In genomic region chr15:77774350-77774749, GRCh38 we compare ENCODE assay signal across 17 cellular contexts.
DNase-seq lines count a peak whose midpoint lies in the region; FAIRE-seq and TF ChIP-seq lines count a peak whose summit lies in the region.
"Had no signal": no experiment of that assay in that cellular context is flagged by ENCODE, and none has a peak within 500 bp of the region (broad histone marks: within the 10 kb centered on the region; RNA-seq: fewer than 3 reads in every experiment).

No MANE protein-coding gene starts in this region.

- in situ Hi-C loops in GM13976 (cut with MboI; ENCODE audit: low sequenced_read_pairs, unreplicated experiment): no loop called here

- no peak overlapping the region for H3K4me3 ChIP-seq in BLaER1
- H3K4me3 ChIP-seq in kidney (ENCODE audit: low read length in 2 of 2): no peak overlapping the region
- H3K4me3 ChIP-seq: GM23248, HAP-1 had no signal

- DNase-seq in GM13976 (ENCODE audit: low spot score): peak; percentile 29
- DNase-seq in kidney: peak; percentile 47
- no peak for DNase-seq in nucleus accumbens (lab: John Stamatoyannopoulos, UW)
- DNase-seq in NOMO-1 treated with DMSO at 0.1 percent for 48 hours (lab: John Stamatoyannopoulos, UW; ENCODE audit: unreplicated experiment): no peak
- DNase-seq: Caco-2; CD4-positive, alpha-beta T cell; GDM1; GM23248; KBM-7 had no signal

- peak overlapping the region; percentile 34; the same call in 1 of the 2 replicates for H3K4me2 ChIP-seq in BLaER1

- intact Hi-C loops in kidney (cut with DNase I): no loop called here

- peaks cover 21% of the 10 kb centered on the region for H3K4me1 ChIP-seq in BLaER1
- no peaks in the 10 kb centered on the region for H3K4me1 ChIP-seq in kidney (ENCODE audit: control insufficient read depth in 1 of 2, insufficient read depth in 1 of 2, low read depth in 1 of 2, low read length in 2 of 2)
- H3K4me1 ChIP-seq: Caco-2, HAP-1 had no signal

- H3K27ac ChIP-seq in BLaER1 (no peak overlapping the region), kidney (ENCODE audit: low read depth in 2 of 2, low read length in 2 of 2) (no peak overlapping the region), temporal lobe (ENCODE audit: low read depth, low read length) (peak overlapping the region; percentile 3)
- H3K27ac ChIP-seq: C4-2B, GM23248, HL-60 had no signal

- H3K27me3 ChIP-seq in BLaER1: no peaks in the 10 kb centered on the region

- FAIRE-seq in kidney (lab: Jason Lieb, UNC): no peak
- FAIRE-seq: D721Med, GM12892, GM19239 had no signal

- no peaks in the 10 kb centered on the region for H3K9me3 ChIP-seq in BLaER1
- no peaks in the 10 kb centered on the region for H3K9me3 ChIP-seq in kidney (ENCODE audit: control insufficient read depth in 1 of 2, low read length in 2 of 2)
- H3K9me3 ChIP-seq: Caco-2 had no signal

- no peaks in the 10 kb centered on the region for H4K20me1 ChIP-seq in BLaER1

- no peaks in the 10 kb centered on the region for H3K36me3 ChIP-seq in BLaER1
- no peaks in the 10 kb centered on the region for H3K36me3 ChIP-seq in kidney (ENCODE audit: control insufficient read depth in 1 of 2, insufficient read depth in 2 of 2, low read length in 2 of 2)
- H3K36me3 ChIP-seq: HAP-1 had no signal

- TF ChIP-seq CTCF in GM13976 (IDR thresholded peaks at IDR 0.05; ENCODE audit: borderline replicate concordance, control extremely low read depth, extremely low read depth, insufficient read depth, missing control alignments) (no peak), kidney (IDR thresholded peaks at IDR 0.05; ENCODE audit: borderline replicate concordance, extremely low read depth, insufficient read depth) (no peak)

- H3K9ac ChIP-seq in BLaER1: no peak overlapping the region
- no peak overlapping the region for H3K9ac ChIP-seq in kidney (ENCODE audit: low read length in 2 of 2)
- H3K9ac ChIP-seq: GM23248 had no signal

Comparison
In these comparisons a context has a peak if more than half of its experiments do, and no peak if none do; other contexts are left out.
1. DNase-seq: peak in GM13976 (single experiment) and kidney (single experiment); none in nucleus accumbens (0 of 56) and NOMO-1 treated with DMSO at 0.1 percent for 48 hours (single experiment).